In the genomic region with DNA sequence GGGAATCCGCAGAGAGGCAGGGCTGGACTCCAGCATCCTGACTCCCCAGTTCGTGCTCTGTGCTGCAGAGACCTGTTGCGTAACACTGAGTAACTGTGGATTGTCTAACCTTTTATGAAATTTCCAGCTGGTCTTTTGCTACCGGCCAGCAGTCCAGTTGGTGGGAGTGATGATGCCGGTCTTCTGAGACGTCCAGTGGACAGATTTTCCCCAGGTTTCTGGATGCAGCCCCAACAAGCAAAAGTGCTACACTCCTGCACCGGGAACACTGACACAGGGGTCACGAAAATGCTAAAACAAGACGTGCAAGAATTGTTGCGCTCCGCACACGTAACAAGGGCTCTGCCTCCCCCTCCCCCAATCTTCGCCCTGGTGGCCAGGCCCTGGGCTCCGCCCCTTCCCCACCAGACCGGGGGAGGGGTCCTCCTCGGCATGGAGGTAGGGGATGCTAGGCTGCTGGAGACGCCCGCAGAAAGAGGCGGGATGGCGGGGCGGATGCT, we compare ENCODE assay signal across 8 cellular contexts. TPM values are rescaled to one million over a fixed set of nuclear protein-coding genes. Genes with fewer than 3 reads are reported as not detected.
DNase-seq lines count a peak whose midpoint lies in the region; ATAC-seq lines count a peak whose summit lies in the region.

No MANE protein-coding gene starts in this region.

- H3K9me3 ChIP-seq in KOPT-K1 (ENCODE audit: insufficient read depth, low read length, poor library complexity, severe bottlenecking) (no peaks in the 10 kb centered on the region), iPS-18c (ENCODE audit: control insufficient read depth, insufficient read depth, low read length) (peaks cover 2% of the 10 kb centered on the region), skeletal muscle tissue (ENCODE audit: control insufficient read depth in 3 of 3, low read length in 3 of 3) (no peaks in the 10 kb centered on the region)

- no peak for ATAC-seq in HG03097 (IDR thresholded peaks at IDR 0.05; ENCODE audit: low FRiP score, unreplicated experiment)

- DNase-seq in CD1c-positive myeloid dendritic cell (ENCODE audit: extremely low spot score) (peak; percentile 48), amniotic stem cell (lab: John Stamatoyannopoulos, UW) (peak; percentile 34), middle frontal gyrus (ENCODE audit: extremely low spot score, low spot score) (no peak), SHP77 treated with DMSO at 0.1 percent for 48 hours (lab: John Stamatoyannopoulos, UW) (no peak)

- peaks cover 20 to 43% (median 31%) of the 10 kb centered on the region in 3 donors for H3K27me3 ChIP-seq in skeletal muscle tissue (ENCODE audit: control insufficient read depth in 3 of 3, insufficient read depth in 3 of 3, low read length in 3 of 3)

- H3K36me3 ChIP-seq in KOPT-K1 (ENCODE audit: insufficient read depth, low read length), result no peaks in the 10 kb centered on the region
- no peaks in the 10 kb centered on the region for H3K36me3 ChIP-seq in skeletal muscle tissue (ENCODE audit: control insufficient read depth in 3 of 3, insufficient read depth in 3 of 3, low read length in 3 of 3)

- peak overlapping the region; percentile 82 for H3K4me3 ChIP-seq in iPS-18c (ENCODE audit: insufficient read depth, low read depth, low read length)
- H3K4me3 ChIP-seq in skeletal muscle tissue (ENCODE audit: low read length in 3 of 3), result peak overlapping the region; percentile 56 to 68 (median 60)

- peaks cover 13 to 24% (median 22%) of the 10 kb centered on the region in 3 donors for H3K4me1 ChIP-seq in skeletal muscle tissue (ENCODE audit: control insufficient read depth in 3 of 3, insufficient read depth in 3 of 3, low read length in 3 of 3)

- peak overlapping the region; percentile 62 for H3K27ac ChIP-seq in KOPT-K1 (ENCODE audit: low read depth, low read length, poor library complexity, severe bottlenecking)
- peak overlapping the region; percentile 77 for H3K27ac ChIP-seq in skeletal muscle tissue (ENCODE audit: low read depth, low read length)

- peak overlapping the region in 2 of 3 donors; percentile 60 to 65 for H3K9ac ChIP-seq in skeletal muscle tissue (ENCODE audit: low read depth in 1 of 3, low read length in 3 of 3)

RNA-seq across cellular contexts. Expression of a gene that starts 0.7 kb away (rescaled TPM):
- 175 TPM for total RNA-seq in skeletal muscle tissue

Comparison
In these comparisons a context has a peak if more than half of its experiments do, and no peak if none do; other contexts are left out.
1. DNase-seq: peak in CD1c-positive myeloid dendritic cell (single experiment) and amniotic stem cell (single experiment); none in middle frontal gyrus (single experiment) and SHP77 treated with DMSO at 0.1 percent for 48 hours (single experiment).